32 cellular contexts compared by ENCODE assay signal in genomic region chr17:15907290-15907689, GRCh38. TPM values are rescaled to one million over a fixed set of nuclear protein-coding genes. Genes with fewer than 3 reads are reported as not detected.
"Had no signal": no experiment of that assay in that cellular context is flagged by ENCODE, and none has a peak within 500 bp of the region (broad histone marks: within the 10 kb centered on the region; RNA-seq: fewer than 3 reads in every experiment).

No MANE protein-coding gene starts in this region.

- H3K4me3 ChIP-seq: MG63, PC-9, SJCRH30, SK-N-MC had no signal

- H3K27me3 ChIP-seq: MG63 had no signal

- H3K9me3 ChIP-seq: MG63, SJCRH30 had no signal

- H3K36me3 ChIP-seq: MG63, SJCRH30 had no signal

- FAIRE-seq: RCC 7860 had no signal

- DNase-seq: Kasumi-1, KG1, MG63, NCI-H1048, NCI-H1092 treated with DMSO at 0.1 percent for 48 hours, NCI-H1105 treated with DMSO at 0.1 percent for 48 hours, NCI-H1417, NCI-H1436, NCI-H146, NCI-H1694, NCI-H187, NCI-H1930, NCI-H2029 treated with DMSO at 0.1 percent for 48 hours, NCI-H2081 treated with DMSO at 0.1 percent for 48 hours, NCI-H2107, NCI-H2171, NCI-H226, NCI-H446 treated with DMSO at 0.1 percent for 48 hours, NCI-H510A, NCI-H524, NCI-H526, NCI-H69, NCI-H748 treated with DMSO at 0.1 percent for 48 hours, NCI-H82, PC-9, SHP77, SIG-M5, SJCRH30 had no signal

- H3K27ac ChIP-seq: PC-9, RWPE1, SJCRH30, SK-N-MC had no signal

RNA-seq across cellular contexts. Expression of gene ADORA2B, which starts 37.6 kb away (rescaled TPM):
- total RNA-seq: OCI-LY7 had no signal
